8 cellular contexts compared by ENCODE assay signal in genomic region chr5:143066556-143067281, GRCh38.
DNase-seq lines count a peak whose midpoint lies in the region; TF ChIP-seq lines count a peak whose summit lies in the region.

No MANE protein-coding gene starts in this region.

- intact Hi-C loops in dendritic cell treated with granulocyte-macrophage colony-stimulating factor and Interleukin-4, amounts not matched to agents 40 ng/mL and 50 ng/mL, for 4 days (cut with micrococcal nuclease) = loop anchor here (5.0 kb wide), 1 partner anchor 51 kb away; no protein-coding TSS in a partner anchor

- H3K27me3 Mint-ChIP-seq in dendritic cell treated with granulocyte-macrophage colony-stimulating factor and Interleukin-4, amounts not matched to agents 40 ng/mL and 50 ng/mL, for 4 days = no peaks in the 10 kb centered on the region

- H3K4me3 Mint-ChIP-seq in dendritic cell treated with granulocyte-macrophage colony-stimulating factor and Interleukin-4, amounts not matched to agents 40 ng/mL and 50 ng/mL, for 4 days = peak overlapping the region; percentile 5

- peak overlapping the region; percentile 64 for H3K27ac ChIP-seq in KMS-11

- peak overlapping the region; percentile 9; the same call in 1 of the 2 replicates for H3K9ac ChIP-seq in KMS-11

- H3K4me2 ChIP-seq in KMS-11 = peak overlapping the region; percentile 61

- H3K4me1 Mint-ChIP-seq in dendritic cell treated with granulocyte-macrophage colony-stimulating factor and Interleukin-4, amounts not matched to agents 40 ng/mL and 50 ng/mL, for 4 days (ENCODE audit: low read depth) = peaks cover 66% of the 10 kb centered on the region

- 0 out of 2 replicates have a peak overlapping the region, but pooled peaks have one; percentile 0 for H2AFZ ChIP-seq in KMS-11 (ENCODE audit: low read depth)

- H3K79me2 ChIP-seq in KMS-11 (ENCODE audit: insufficient read depth, low read depth) = no peaks in the 10 kb centered on the region

- no peaks in the 10 kb centered on the region for H3K36me3 ChIP-seq in KMS-11 (ENCODE audit: insufficient read depth)

- no peaks in the 10 kb centered on the region for H4K20me1 ChIP-seq in KMS-11 (ENCODE audit: insufficient read depth)

- H3K36me3 Mint-ChIP-seq in dendritic cell treated with granulocyte-macrophage colony-stimulating factor and Interleukin-4, amounts not matched to agents 40 ng/mL and 50 ng/mL, for 4 days (ENCODE audit: low read depth) = peaks cover 70% of the 10 kb centered on the region

- peak; percentile 42 for DNase-seq in GF-D8 (lab: John Stamatoyannopoulos, UW)
- peak; percentile 44 for DNase-seq in GM20000 (ENCODE audit: low spot score)
- DNase-seq in stimulated activated CD8-positive, alpha-beta memory T cell treated with anti-CD3 and anti-CD28 coated beads, Interleukin-15, amount 100 ng/mL, for 48 hours (ENCODE audit: low read depth in 2 of 2) = peak; percentile 13 to 17
- DNase-seq in mesenteric fat pad (ENCODE audit: low spot score) = no peak
- DNase-seq in DMS114 treated with DMSO at 0.1 percent for 48 hours (lab: John Stamatoyannopoulos, UW; ENCODE audit: unreplicated experiment) = no peak
- DNase-seq in OCI-M2 (lab: John Stamatoyannopoulos, UW; ENCODE audit: unreplicated experiment) = no peak

- H3K27me3 ChIP-seq in KMS-11 (ENCODE audit: insufficient read depth, low read depth) = no peaks in the 10 kb centered on the region

- peak overlapping the region; percentile 92 for H3K27ac Mint-ChIP-seq in dendritic cell treated with granulocyte-macrophage colony-stimulating factor and Interleukin-4, amounts not matched to agents 40 ng/mL and 50 ng/mL, for 4 days

- no peak overlapping the region for H3K4me3 ChIP-seq in KMS-11 (IDR thresholded peaks at IDR 0.05; ENCODE audit: insufficient read depth, low read depth, low read length)

- TF ChIP-seq CTCF in GM20000 (IDR thresholded peaks at IDR 0.05; ENCODE audit: extremely low read depth, missing control alignments) (no peak), KMS-11 (conservative IDR thresholded peaks at IDR 0.05; ENCODE audit: low read depth, low read length) (no peak)

- H3K9me3 Mint-ChIP-seq in dendritic cell treated with granulocyte-macrophage colony-stimulating factor and Interleukin-4, amounts not matched to agents 40 ng/mL and 50 ng/mL, for 4 days = no peaks in the 10 kb centered on the region

- peaks cover 68% of the 10 kb centered on the region for H3K4me1 ChIP-seq in KMS-11 (ENCODE audit: low read depth, poor library complexity, severe bottlenecking)

Comparison
In these comparisons a context has a peak if more than half of its experiments do, and no peak if none do; other contexts are left out.
1. DNase-seq: peak in GF-D8 (single experiment), GM20000 (single experiment) and stimulated activated CD8-positive, alpha-beta memory T cell treated with anti-CD3 and anti-CD28 coated beads, Interleukin-15, amount 100 ng/mL, for 48 hours (2 of 2); none in mesenteric fat pad (single experiment), DMS114 treated with DMSO at 0.1 percent for 48 hours (single experiment) and OCI-M2 (single experiment).